1 cellular context compared by ENCODE assay signal in the genomic region with DNA sequence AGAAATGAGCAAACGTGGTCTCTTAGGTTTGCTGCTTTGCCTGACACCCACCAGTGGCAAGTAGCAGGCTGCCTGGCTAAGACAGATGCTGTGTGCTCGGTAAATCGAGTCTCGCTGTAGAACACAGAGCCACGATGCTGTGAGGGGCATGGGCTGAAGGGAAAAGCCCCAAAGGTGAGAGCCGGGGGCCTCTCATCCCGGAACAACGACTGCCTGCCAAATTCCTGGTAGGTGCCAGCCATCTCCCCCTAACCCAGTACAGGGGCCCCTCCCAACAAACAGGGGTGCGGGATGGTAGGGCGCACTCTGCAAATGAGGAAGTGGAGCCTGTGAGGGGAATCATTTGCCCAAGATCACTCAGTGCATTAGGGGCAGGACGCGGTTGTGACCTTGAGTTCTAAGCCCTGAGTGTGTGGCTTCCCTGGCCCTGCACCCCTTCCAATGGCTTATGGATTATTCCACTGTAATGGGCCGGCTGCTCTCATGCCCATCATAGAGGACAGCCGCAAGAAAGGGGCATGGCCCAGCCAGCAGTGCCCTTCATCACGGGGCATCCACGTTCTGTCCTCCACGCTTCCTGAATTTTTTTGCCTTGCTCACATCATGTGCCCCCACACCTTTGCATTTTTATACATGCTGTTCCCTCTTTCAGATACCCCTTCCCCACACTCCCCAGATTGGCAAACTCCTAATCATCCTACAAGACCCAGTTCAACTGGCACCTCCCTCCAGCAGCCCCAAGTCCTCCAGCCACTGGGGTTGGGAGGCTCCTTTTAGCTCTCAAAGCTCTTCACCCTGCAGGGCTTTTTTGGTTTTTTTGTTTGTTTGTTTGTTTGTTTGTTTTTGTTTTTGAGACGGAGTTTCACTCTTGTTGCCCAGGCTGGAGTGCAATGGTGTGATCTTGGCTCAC.
TF ChIP-seq lines count a peak whose summit lies in the region.

No MANE protein-coding gene starts in this region.

TF ChIP-seq in SK-N-SH, 30 proteins besides CTCF, POLR2A, EP300 and RAD21 (continued from another document):
- TF ChIP-seq GATA2 (CRISPR knock-in tag; IDR thresholded peaks at IDR 0.05) (no peak), RXRA (IDR thresholded peaks at IDR 0.05; ENCODE audit: borderline replicate concordance, low read depth) (no peak), TCF12 (IDR thresholded peaks at IDR 0.05) (no peak), FOXJ3 (CRISPR knock-in tag; IDR thresholded peaks at IDR 0.05) (no peak), SMC3 (IDR thresholded peaks at IDR 0.05; ENCODE audit: low read depth, low read length) (no peak), TAF1 (IDR thresholded peaks at IDR 0.05; ENCODE audit: borderline replicate concordance, low read depth, low read length) (no peak), RFX5 (IDR thresholded peaks at IDR 0.05; ENCODE audit: low read length) (no peak), POLR2AphosphoS5 (IDR thresholded peaks at IDR 0.05; ENCODE audit: low read depth, low read length) (no peak), MXI1 (IDR thresholded peaks at IDR 0.05; ENCODE audit: low read depth, low read length) (no peak), TEAD4 (IDR thresholded peaks at IDR 0.05; ENCODE audit: borderline replicate concordance, insufficient read depth) (no peak), NRF1 (IDR thresholded peaks at IDR 0.05; ENCODE audit: low read depth, low read length) (no peak)
- TF ChIP-seq, protein P1, sequence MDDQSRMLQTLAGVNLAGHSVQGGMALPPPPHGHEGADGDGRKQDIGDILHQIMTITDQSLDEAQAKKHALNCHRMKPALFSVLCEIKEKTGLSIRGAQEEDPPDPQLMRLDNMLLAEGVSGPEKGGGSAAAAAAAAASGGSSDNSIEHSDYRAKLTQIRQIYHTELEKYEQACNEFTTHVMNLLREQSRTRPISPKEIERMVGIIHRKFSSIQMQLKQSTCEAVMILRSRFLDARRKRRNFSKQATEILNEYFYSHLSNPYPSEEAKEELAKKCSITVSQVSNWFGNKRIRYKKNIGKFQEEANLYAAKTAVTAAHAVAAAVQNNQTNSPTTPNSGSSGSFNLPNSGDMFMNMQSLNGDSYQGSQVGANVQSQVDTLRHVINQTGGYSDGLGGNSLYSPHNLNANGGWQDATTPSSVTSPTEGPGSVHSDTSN (IDR thresholded peaks at IDR 0.05): no peak
- TF ChIP-seq, protein P2, sequence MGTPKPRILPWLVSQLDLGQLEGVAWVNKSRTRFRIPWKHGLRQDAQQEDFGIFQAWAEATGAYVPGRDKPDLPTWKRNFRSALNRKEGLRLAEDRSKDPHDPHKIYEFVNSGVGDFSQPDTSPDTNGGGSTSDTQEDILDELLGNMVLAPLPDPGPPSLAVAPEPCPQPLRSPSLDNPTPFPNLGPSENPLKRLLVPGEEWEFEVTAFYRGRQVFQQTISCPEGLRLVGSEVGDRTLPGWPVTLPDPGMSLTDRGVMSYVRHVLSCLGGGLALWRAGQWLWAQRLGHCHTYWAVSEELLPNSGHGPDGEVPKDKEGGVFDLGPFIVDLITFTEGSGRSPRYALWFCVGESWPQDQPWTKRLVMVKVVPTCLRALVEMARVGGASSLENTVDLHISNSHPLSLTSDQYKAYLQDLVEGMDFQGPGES (IDR thresholded peaks at IDR 0.05; ENCODE audit: low read depth, low read length): no peak
- TF ChIP-seq, protein P3, sequence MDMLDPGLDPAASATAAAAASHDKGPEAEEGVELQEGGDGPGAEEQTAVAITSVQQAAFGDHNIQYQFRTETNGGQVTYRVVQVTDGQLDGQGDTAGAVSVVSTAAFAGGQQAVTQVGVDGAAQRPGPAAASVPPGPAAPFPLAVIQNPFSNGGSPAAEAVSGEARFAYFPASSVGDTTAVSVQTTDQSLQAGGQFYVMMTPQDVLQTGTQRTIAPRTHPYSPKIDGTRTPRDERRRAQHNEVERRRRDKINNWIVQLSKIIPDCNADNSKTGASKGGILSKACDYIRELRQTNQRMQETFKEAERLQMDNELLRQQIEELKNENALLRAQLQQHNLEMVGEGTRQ (IDR thresholded peaks at IDR 0.05; ENCODE audit: borderline replicate concordance, low read depth, low read length): no peak
- TF ChIP-seq, protein P4, sequence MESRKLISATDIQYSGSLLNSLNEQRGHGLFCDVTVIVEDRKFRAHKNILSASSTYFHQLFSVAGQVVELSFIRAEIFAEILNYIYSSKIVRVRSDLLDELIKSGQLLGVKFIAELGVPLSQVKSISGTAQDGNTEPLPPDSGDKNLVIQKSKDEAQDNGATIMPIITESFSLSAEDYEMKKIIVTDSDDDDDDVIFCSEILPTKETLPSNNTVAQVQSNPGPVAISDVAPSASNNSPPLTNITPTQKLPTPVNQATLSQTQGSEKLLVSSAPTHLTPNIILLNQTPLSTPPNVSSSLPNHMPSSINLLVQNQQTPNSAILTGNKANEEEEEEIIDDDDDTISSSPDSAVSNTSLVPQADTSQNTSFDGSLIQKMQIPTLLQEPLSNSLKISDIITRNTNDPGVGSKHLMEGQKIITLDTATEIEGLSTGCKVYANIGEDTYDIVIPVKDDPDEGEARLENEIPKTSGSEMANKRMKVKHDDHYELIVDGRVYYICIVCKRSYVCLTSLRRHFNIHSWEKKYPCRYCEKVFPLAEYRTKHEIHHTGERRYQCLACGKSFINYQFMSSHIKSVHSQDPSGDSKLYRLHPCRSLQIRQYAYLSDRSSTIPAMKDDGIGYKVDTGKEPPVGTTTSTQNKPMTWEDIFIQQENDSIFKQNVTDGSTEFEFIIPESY (IDR thresholded peaks at IDR 0.05; ENCODE audit: borderline replicate concordance, low read depth): no peak
- TF ChIP-seq, protein P5, sequence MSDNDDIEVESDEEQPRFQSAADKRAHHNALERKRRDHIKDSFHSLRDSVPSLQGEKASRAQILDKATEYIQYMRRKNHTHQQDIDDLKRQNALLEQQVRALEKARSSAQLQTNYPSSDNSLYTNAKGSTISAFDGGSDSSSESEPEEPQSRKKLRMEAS (IDR thresholded peaks at IDR 0.05; ENCODE audit: low read depth): no peak
- TF ChIP-seq, protein P6, sequence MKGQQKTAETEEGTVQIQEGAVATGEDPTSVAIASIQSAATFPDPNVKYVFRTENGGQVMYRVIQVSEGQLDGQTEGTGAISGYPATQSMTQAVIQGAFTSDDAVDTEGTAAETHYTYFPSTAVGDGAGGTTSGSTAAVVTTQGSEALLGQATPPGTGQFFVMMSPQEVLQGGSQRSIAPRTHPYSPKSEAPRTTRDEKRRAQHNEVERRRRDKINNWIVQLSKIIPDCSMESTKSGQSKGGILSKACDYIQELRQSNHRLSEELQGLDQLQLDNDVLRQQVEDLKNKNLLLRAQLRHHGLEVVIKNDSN (IDR thresholded peaks at IDR 0.05; ENCODE audit: borderline replicate concordance, low read depth): no peak
